19 cellular contexts compared by ENCODE assay signal in genomic region chr12:99212275-99212674, GRCh38.
DNase-seq lines count a peak whose midpoint lies in the region; ATAC-seq and TF ChIP-seq lines count a peak whose summit lies in the region.
"Had no signal": no experiment of that assay in that cellular context is flagged by ENCODE, and none has a peak within 500 bp of the region (broad histone marks: within the 10 kb centered on the region; RNA-seq: fewer than 3 reads in every experiment).

No MANE protein-coding gene starts in this region.

- peak; percentile 10 for DNase-seq in HuH-7.5 (ENCODE audit: low spot score)
- DNase-seq in adipocyte (ENCODE audit: low read depth) = peak; percentile 3
- peak; percentile 45 for DNase-seq in left kidney (ENCODE audit: low read depth, low spot score)
- DNase-seq in left lung = no peak
- no peak for DNase-seq in anterior cingulate cortex (lab: John Stamatoyannopoulos, UW)
- DNase-seq: 8988T; ACHN; BE2C; Caco-2; Calu3; CD4-positive, alpha-beta memory T cell; CD4-positive, CD25-positive, alpha-beta regulatory T cell; CD8-positive, alpha-beta memory T cell; DMS79 treated with DMSO at 0.1 percent for 48 hours; GF-D8 had no signal

- H3K4me3 ChIP-seq in adipocyte (ENCODE audit: low read length) (no peak overlapping the region), left lung (no peak overlapping the region)
- H3K4me3 ChIP-seq: BLaER1 had no signal

- H3K27me3 ChIP-seq in adipocyte (replicated peaks; ENCODE audit: control insufficient read depth, insufficient read depth, low read length) = no peaks in the 10 kb centered on the region
- H3K27me3 ChIP-seq in left lung = no peaks in the 10 kb centered on the region
- H3K27me3 ChIP-seq: BE2C, BLaER1 had no signal

- H3K9me3 ChIP-seq in adipocyte (ENCODE audit: control insufficient read depth, low read length) = peaks cover 7% of the 10 kb centered on the region
- peaks cover 0 to 30% of the 10 kb centered on the region in 2 donors for H3K9me3 ChIP-seq in left lung
- H3K9me3 ChIP-seq: BE2C, Caco-2 had no signal

- H3K4me1 ChIP-seq in adipocyte (ENCODE audit: control insufficient read depth, insufficient read depth, low read length) (no peaks in the 10 kb centered on the region), left lung (no peaks in the 10 kb centered on the region)
- H3K4me1 ChIP-seq: BE2C, BLaER1, Caco-2 had no signal

- H3K9ac ChIP-seq in adipocyte (ENCODE audit: low read length) = no peak overlapping the region
- H3K9ac ChIP-seq: BLaER1 had no signal

- no peak for TF ChIP-seq CTCF in left lung (IDR thresholded peaks at IDR 0.05)

- intact Hi-C loops in left lung (cut with DNase I) = no loop called here

- no peak overlapping the region for H3K27ac ChIP-seq in left lung
- H3K27ac ChIP-seq: BLaER1 had no signal

- H3K36me3 ChIP-seq in adipocyte (ENCODE audit: control insufficient read depth, insufficient read depth, low read length, severe bottlenecking) (no peaks in the 10 kb centered on the region), left lung (no peaks in the 10 kb centered on the region)
- H3K36me3 ChIP-seq: BE2C had no signal

- ATAC-seq in left lung (peak; percentile 30), GM19023 (IDR thresholded peaks at IDR 0.05; ENCODE audit: unreplicated experiment) (no peak), GM21723 (IDR thresholded peaks at IDR 0.05; ENCODE audit: unreplicated experiment) (no peak), HG03025 (IDR thresholded peaks at IDR 0.05; ENCODE audit: low FRiP score, unreplicated experiment) (no peak)

Comparison
In these comparisons a context has a peak if more than half of its experiments do, and no peak if none do; other contexts are left out.
1. DNase-seq: peak in HuH-7.5 (single experiment), adipocyte (single experiment) and left kidney (single experiment); none in left lung (0 of 2) and anterior cingulate cortex (0 of 58).